2 cellular contexts compared by ENCODE assay signal in the genomic region with DNA sequence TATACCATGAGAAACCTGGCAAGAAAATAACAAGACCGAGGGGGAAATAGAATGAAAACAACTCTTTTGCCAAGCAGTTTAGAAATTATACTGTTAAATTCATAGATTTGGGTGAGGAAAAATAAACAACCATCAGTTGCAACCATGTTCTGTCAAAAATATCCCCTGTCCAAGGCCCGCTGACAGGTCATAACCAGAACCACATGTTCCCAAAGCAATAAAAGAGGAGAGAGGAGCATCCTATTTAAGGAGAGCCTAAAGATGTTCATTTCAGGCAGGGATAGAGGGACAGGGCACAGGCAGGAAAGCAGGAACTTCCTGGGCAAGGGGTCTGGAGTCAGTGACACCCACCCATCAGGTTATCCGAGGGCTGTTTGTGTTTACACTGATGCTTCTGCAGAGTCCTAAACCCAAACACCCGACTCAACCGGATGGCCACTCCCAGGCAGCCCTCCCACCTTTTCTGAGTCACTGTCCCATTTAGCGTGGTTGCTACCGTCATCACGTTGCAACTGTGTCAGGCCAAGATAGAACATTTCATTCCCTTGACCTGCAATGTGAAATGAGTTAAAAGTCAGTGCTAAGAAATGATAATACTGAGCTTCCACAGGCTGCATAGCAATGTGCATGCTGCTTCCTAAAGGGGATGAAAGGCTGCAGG.
A peak's percentile ranks its signal among the peaks of the same experiment; 100 is the strongest.
TF ChIP-seq lines count a peak whose summit lies in the region.

No MANE protein-coding gene starts in this region.

TF ChIP-seq in HCT116, 20 proteins besides CTCF, POLR2A, EP300 and RAD21 (continued from another document):
- TF ChIP-seq MAX (IDR thresholded peaks at IDR 0.05) (no peak), ZNF274 (IDR thresholded peaks at IDR 0.05; ENCODE audit: low read depth, low read length) (no peak)

TF ChIP-seq in K562, 482 proteins besides CTCF, POLR2A, EP300 and RAD21:
- TF ChIP-seq, protein P1, sequence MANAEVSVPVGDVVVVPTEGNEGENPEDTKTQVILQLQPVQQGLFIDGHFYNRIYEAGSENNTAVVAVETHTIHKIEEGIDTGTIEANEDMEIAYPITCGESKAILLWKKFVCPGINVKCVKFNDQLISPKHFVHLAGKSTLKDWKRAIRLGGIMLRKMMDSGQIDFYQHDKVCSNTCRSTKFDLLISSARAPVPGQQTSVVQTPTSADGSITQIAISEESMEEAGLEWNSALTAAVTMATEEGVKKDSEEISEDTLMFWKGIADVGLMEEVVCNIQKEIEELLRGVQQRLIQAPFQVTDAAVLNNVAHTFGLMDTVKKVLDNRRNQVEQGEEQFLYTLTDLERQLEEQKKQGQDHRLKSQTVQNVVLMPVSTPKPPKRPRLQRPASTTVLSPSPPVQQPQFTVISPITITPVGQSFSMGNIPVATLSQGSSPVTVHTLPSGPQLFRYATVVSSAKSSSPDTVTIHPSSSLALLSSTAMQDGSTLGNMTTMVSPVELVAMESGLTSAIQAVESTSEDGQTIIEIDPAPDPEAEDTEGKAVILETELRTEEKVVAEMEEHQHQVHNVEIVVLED (CRISPR knock-in tag; IDR thresholded peaks at IDR 0.05): peak; percentile 41; the same call in 1 of the 2 replicates
- TF ChIP-seq ETV1 (tag; conservative IDR thresholded peaks at IDR 0.05; ENCODE audit: low read depth) (peak; percentile 32; the same call in 1 of the 2 replicates), POLR2B (IDR thresholded peaks at IDR 0.05; ENCODE audit: low read depth, partially characterized antibody) (no peak), TCF3 (CRISPR knock-in tag; IDR thresholded peaks at IDR 0.05) (peak; percentile 46), PHB (CRISPR knock-in tag; IDR thresholded peaks at IDR 0.05) (no peak), NFATC3 (IDR thresholded peaks at IDR 0.05) (no peak), ERF (CRISPR knock-in tag; IDR thresholded peaks at IDR 0.05) (no peak), BHLHE40 (IDR thresholded peaks at IDR 0.05; ENCODE audit: low read length) (0 out of 2 replicates have a peak, but pooled peaks have one; percentile 33), TBP (optimal IDR thresholded peaks at IDR 0.05; ENCODE audit: low read depth, low read length) (no peak), JUND (IDR thresholded peaks at IDR 0.05; ENCODE audit: borderline replicate concordance, low read depth, low read length) (peak; percentile 72; the same call in 1 of the 2 replicates), JUND (tag; IDR thresholded peaks at IDR 0.05; ENCODE audit: borderline replicate concordance, low read depth, low read length) (peak; percentile 71; the same call in 2 of the 3 replicates), HIVEP1 (CRISPR knock-in tag; IDR thresholded peaks at IDR 0.05) (no peak), NCOR1 (IDR thresholded peaks at IDR 0.05) (peak; percentile 36; the same call in 1 of the 2 replicates), TEAD4 (IDR thresholded peaks at IDR 0.05; ENCODE audit: low read length) (0 out of 2 replicates have a peak, but pooled peaks have one; percentile 51), TEAD4 (CRISPR knock-in tag; IDR thresholded peaks at IDR 0.05; ENCODE audit: borderline replicate concordance) (no peak), TAL1 (IDR thresholded peaks at IDR 0.05) (peak; percentile 46; the same call in 1 of the 2 replicates), CBFA2T3 (IDR thresholded peaks at IDR 0.05) (peak; percentile 79), MAFK (IDR thresholded peaks at IDR 0.05; ENCODE audit: low read length) (0 out of 2 replicates have a peak, but pooled peaks have one; percentile 15), NFIC (IDR thresholded peaks at IDR 0.05) (peak; percentile 21; the same call in 1 of the 2 replicates), MCM3 (IDR thresholded peaks at IDR 0.05) (no peak), FOXK1 (CRISPR knock-in tag; IDR thresholded peaks at IDR 0.05; ENCODE audit: borderline replicate concordance) (no peak), MEIS2 (IDR thresholded peaks at IDR 0.05; ENCODE audit: partially characterized antibody) (no peak), FOSL1 (tag; conservative IDR thresholded peaks at IDR 0.05) (peak; percentile 71; the same call in 1 of the 2 replicates), ZBTB12 (CRISPR knock-in tag; IDR thresholded peaks at IDR 0.05) (0 out of 2 replicates have a peak, but pooled peaks have one; percentile 20), MAFG (tag; conservative IDR thresholded peaks at IDR 0.05) (no peak), ARID1B (IDR thresholded peaks at IDR 0.05) (peak; percentile 63), CREM (IDR thresholded peaks at IDR 0.05; ENCODE audit: low read depth) (peak; percentile 76), JUN (IDR thresholded peaks at IDR 0.05; ENCODE audit: borderline replicate concordance, low read depth, low read length) (peak; percentile 54; the same call in 1 of the 2 replicates), JUN (CRISPR knock-in tag; IDR thresholded peaks at IDR 0.05; ENCODE audit: borderline replicate concordance) (no peak), CREB1 (IDR thresholded peaks at IDR 0.05) (0 out of 2 replicates have a peak, but pooled peaks have one; percentile 45), CREB1 (CRISPR knock-in tag; IDR thresholded peaks at IDR 0.05) (no peak), NR3C1 (CRISPR knock-in tag; IDR thresholded peaks at IDR 0.05) (no peak), HSF4 (CRISPR knock-in tag; IDR thresholded peaks at IDR 0.05; ENCODE audit: borderline replicate concordance) (no peak), CBFA2T2 (conservative IDR thresholded peaks at IDR 0.05) (peak; percentile 61), DPF2 (IDR thresholded peaks at IDR 0.05) (0 out of 2 replicates have a peak, but pooled peaks have one; percentile 29), EGR1 (conservative IDR thresholded peaks at IDR 0.05) (peak; percentile 74), ATF1 (CRISPR knock-in tag; IDR thresholded peaks at IDR 0.05) (no peak), ATF1 (tag; IDR thresholded peaks at IDR 0.05) (0 out of 2 replicates have a peak, but pooled peaks have one; percentile 32)
- TF ChIP-seq, protein P2, sequence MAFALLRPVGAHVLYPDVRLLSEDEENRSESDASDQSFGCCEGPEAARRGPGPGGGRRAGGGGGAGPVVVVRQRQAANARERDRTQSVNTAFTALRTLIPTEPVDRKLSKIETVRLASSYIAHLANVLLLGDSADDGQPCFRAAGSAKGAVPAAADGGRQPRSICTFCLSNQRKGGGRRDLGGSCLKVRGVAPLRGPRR (CRISPR knock-in tag; IDR thresholded peaks at IDR 0.05): no peak
- TF ChIP-seq, protein P3, sequence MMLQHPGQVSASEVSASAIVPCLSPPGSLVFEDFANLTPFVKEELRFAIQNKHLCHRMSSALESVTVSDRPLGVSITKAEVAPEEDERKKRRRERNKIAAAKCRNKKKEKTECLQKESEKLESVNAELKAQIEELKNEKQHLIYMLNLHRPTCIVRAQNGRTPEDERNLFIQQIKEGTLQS (IDR thresholded peaks at IDR 0.05): peak; percentile 82
- TF ChIP-seq, protein P3 (CRISPR knock-in tag; conservative IDR thresholded peaks at IDR 0.05): no peak
